ENCODE assay signal across 26 cellular contexts in the genomic region with DNA sequence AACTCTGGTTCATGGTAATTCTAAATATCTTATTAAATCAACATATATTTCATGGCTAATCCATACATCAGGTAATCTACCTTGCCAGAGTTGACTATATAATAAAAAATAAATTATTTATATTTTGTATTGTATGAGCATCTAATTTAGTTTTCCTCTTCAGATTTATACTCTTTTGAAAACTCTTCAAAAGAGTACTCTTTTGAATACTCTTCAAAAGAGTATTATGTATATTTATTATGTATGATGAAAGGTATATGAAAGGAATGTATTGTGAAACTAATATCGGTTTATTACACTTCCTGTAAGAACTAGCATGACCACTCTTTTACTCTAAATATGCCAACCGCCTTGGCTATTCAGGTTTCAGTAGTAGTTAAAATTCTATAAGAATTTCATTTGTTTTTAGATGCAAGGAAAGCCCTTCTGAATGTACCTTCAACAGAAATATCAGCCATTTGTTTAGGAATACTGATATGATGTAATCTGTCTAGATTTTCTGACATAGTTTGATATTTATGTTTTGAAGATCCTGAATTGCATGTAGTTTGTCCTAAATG.
A peak's percentile ranks its signal among the peaks of the same experiment; 100 is the strongest.
DNase-seq lines count a peak whose midpoint lies in the region; FAIRE-seq and TF ChIP-seq lines count a peak whose summit lies in the region.
"Had no signal": no experiment of that assay in that cellular context is flagged by ENCODE, and none has a peak within 500 bp of the region (broad histone marks: within the 10 kb centered on the region; RNA-seq: fewer than 3 reads in every experiment).

No MANE protein-coding gene starts in this region.

- CTCF ChIA-PET in A673 (lab: Charles Lee): interaction anchor here (0.7 kb wide), 1 partner anchor 8 kb away, joined by 4 read pairs; no protein-coding TSS in a partner anchor

- H3K27ac ChIP-seq in A673 (ENCODE audit: low read depth, low read length, poor library complexity, severe bottlenecking): peak overlapping the region; percentile 62
- H3K27ac ChIP-seq: BLaER1 treated with 17β-estradiol and CSF1 and Interleukin-3, amounts not matched to agents 10 nM and 100 nM had no signal

- peaks cover 10% of the 10 kb centered on the region for H3K36me3 ChIP-seq in A673 (ENCODE audit: insufficient read depth, low read length, poor library complexity, severe bottlenecking)

- FAIRE-seq in GM18507 (lab: Jason Lieb, UNC): peak; percentile 57
- peak; percentile 37 for FAIRE-seq in endometrium (lab: Jason Lieb, UNC)

- H3K4me1 ChIP-seq in A673 (ENCODE audit: insufficient read depth, low read length, poor library complexity, severe bottlenecking): peaks cover 36% of the 10 kb centered on the region

- POLR2A ChIA-PET in A673 (lab: Charles Lee; ENCODE audit: low non-redundant PET): no interaction called here

- H3K27me3 ChIP-seq in A673 (replicated peaks; ENCODE audit: insufficient read depth, low read depth, low read length, poor library complexity): no peaks in the 10 kb centered on the region
- H3K27me3 ChIP-seq: BLaER1 treated with 17β-estradiol and CSF1 and Interleukin-3, amounts not matched to agents 10 nM and 100 nM had no signal

- TF ChIP-seq CTCF in A673 (conservative IDR thresholded peaks at IDR 0.05; ENCODE audit: low read depth, low read length): no peak

- H3K4me3 ChIP-seq in A673 (ENCODE audit: low read depth, low read length, poor library complexity, severe bottlenecking): no peak overlapping the region
- H3K4me3 ChIP-seq: BLaER1 treated with 17β-estradiol and CSF1 and Interleukin-3, amounts not matched to agents 10 nM and 100 nM had no signal

- DNase-seq in A673 (ENCODE audit: low spot score) (no peak), GM18507 (ENCODE audit: extremely low spot score, insufficient read length, low read depth) (no peak), OCI-M1 (lab: John Stamatoyannopoulos, UW) (peak; percentile 33), cerebellar nuclear complex (lab: John Stamatoyannopoulos, UW) (no peak), NCI-H146 treated with DMSO at 0.1 percent for 48 hours (lab: John Stamatoyannopoulos, UW; ENCODE audit: unreplicated experiment) (no peak), A172 (ENCODE audit: low spot score) (no peak), COLO668 (lab: John Stamatoyannopoulos, UW; ENCODE audit: unreplicated experiment) (no peak)
- DNase-seq: ACHN; Calu3; CD4-positive, alpha-beta memory T cell; GDM1; H9; HFFc6; Karpas-422; NCI-H1105; NCI-H1694; NCI-H2081 treated with DMSO at 0.1 percent for 48 hours; NCI-H2227 treated with DMSO at 0.1 percent for 48 hours; NCI-H510A; NCI-H748 treated with DMSO at 0.1 percent for 48 hours; NK-92 treated with Interleukin-12 subunit alpha and Interleukin-12 subunit beta, amount 100 ng/mL, for 24 hours; Right ventricle myocardium superior; SW 1271; T-helper 17 cell had no signal

- H3K9me3 ChIP-seq in A673 (ENCODE audit: low read depth, low read length, poor library complexity, severe bottlenecking): peaks cover 11% of the 10 kb centered on the region

- BruUV-seq in A673 (replicated peaks; lab: Mats Ljungman, UMichigan): no TSS peak

- intact Hi-C loops in A673 (cut with micrococcal nuclease; ENCODE audit: unreplicated experiment): no loop called here
